In the genomic region with DNA sequence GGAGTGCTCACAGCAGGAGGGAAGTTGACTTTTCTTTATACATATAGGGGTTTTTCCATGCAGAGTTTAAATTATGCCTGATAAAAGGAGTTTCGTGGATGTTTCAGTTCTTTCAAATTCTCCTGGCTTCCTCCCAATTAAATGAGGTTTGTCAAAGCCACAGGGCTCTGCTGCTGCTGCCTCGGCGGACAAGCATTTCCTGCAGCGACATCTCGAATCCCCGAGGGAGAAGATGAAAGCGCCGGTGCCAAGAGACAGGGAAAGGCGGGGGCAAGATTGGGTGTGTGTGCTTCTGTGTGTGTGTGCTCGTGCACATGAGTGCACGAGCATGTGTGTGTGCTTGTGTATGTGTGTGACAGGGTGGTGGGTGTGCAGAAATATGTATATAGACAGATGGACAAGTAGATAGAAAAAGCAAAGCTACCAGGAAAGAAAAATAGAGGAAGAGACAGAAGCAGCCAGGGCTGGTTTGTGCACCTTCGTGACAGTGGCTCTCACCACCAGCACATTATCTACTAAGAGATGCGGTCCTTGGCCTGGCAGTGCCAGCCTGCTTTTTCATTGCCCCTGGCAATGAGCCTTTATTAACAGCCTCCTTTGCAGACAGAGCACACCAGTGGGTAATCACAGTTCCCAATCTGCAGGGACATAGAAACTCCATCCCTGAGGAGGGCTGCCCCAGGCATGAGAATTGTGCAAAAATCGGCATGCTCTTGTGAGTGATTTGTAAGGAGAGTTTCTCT, we compare ENCODE assay signal across 9 cellular contexts.
A peak's percentile ranks its signal among the peaks of the same experiment; 100 is the strongest.
DNase-seq lines count a peak whose midpoint lies in the region; ATAC-seq, FAIRE-seq and TF ChIP-seq lines count a peak whose summit lies in the region.
"Had no signal": no experiment of that assay in that cellular context is flagged by ENCODE, and none has a peak within 500 bp of the region (broad histone marks: within the 10 kb centered on the region; RNA-seq: fewer than 3 reads in every experiment).

No MANE protein-coding gene starts in this region.

- FAIRE-seq in D721Med (lab: Jason Lieb, UNC): no peak
- FAIRE-seq: islet of Langerhans had no signal

- H3K4me1 Mint-ChIP-seq in T-cell: peaks cover 12 to 21% (median 17%) of the 10 kb centered on the region in 3 donors

- no peaks in the 10 kb centered on the region for H3K9me3 Mint-ChIP-seq in T-cell

- no peaks in the 10 kb centered on the region for H3K27me3 ChIP-seq in GM06990 (replicated peaks; ENCODE audit: control insufficient read depth, insufficient read depth, low read length)

- peak overlapping the region; percentile 37 to 73 (median 50) for H3K4me3 Mint-ChIP-seq in T-cell

- DNase-seq in GM06990 (ENCODE audit: extremely low read depth, insufficient read length) (no peak), T-cell (peak in 4 of 34 experiments; percentile 6 to 13 (median 8)), islet precursor cell (peak; percentile 70), D721Med (ENCODE audit: insufficient read length, low spot score) (no peak)
- no peak for DNase-seq in stimulated activated CD4-positive, alpha-beta T cell treated with anti-CD3 and anti-CD28 coated beads, Interleukin-2, amount 100 ng/mL, for 48 hours

- POLR2A ChIA-PET in T-cell (lab: Charles Lee): interaction anchor here in 1 of 2 donors (0.5 kb wide), 1 partner anchor 24 kb away, joined by 5 read pairs; no protein-coding TSS in a partner anchor

- H3K27me3 Mint-ChIP-seq in T-cell: peaks cover 45 to 50% of the 10 kb centered on the region in 2 donors

- CTCF ChIA-PET in T-cell (lab: Charles Lee): no interaction called here

- H3K36me3 ChIP-seq in GM06990 (ENCODE audit: control insufficient read depth, insufficient read depth, low read length): no peaks in the 10 kb centered on the region

- no peaks in the 10 kb centered on the region for H3K36me3 Mint-ChIP-seq in T-cell

- no peak overlapping the region for H3K27ac Mint-ChIP-seq in T-cell

- 0 out of 2 replicates have a peak overlapping the region, but pooled peaks have one; percentile 1 for H3K4me3 ChIP-seq in GM06990 (replicated peaks; ENCODE audit: low read depth, low read length)

- ATAC-seq in HG03064 (IDR thresholded peaks at IDR 0.05; ENCODE audit: low read depth, unreplicated experiment) (peak; percentile 47), T-cell (replicated peaks in 1 of 4) (no peak), GM18498 (IDR thresholded peaks at IDR 0.05; ENCODE audit: unreplicated experiment) (no peak)
- no peak for ATAC-seq in activated CD4-positive, CD25-positive, alpha-beta regulatory T cell treated with anti-CD3 and anti-CD28 coated beads, Interleukin-2, amount 50 U/mL, for 24 hours

- TF ChIP-seq CTCF in GM06990 (IDR thresholded peaks at IDR 0.05; ENCODE audit: insufficient read depth, low read length, poor library complexity, severe bottlenecking) (no peak), D721Med (IDR thresholded peaks at IDR 0.05; ENCODE audit: insufficient read depth, missing control alignments) (no peak)
